Comparison of ENCODE assay signal across 16 cellular contexts in the genomic region with DNA sequence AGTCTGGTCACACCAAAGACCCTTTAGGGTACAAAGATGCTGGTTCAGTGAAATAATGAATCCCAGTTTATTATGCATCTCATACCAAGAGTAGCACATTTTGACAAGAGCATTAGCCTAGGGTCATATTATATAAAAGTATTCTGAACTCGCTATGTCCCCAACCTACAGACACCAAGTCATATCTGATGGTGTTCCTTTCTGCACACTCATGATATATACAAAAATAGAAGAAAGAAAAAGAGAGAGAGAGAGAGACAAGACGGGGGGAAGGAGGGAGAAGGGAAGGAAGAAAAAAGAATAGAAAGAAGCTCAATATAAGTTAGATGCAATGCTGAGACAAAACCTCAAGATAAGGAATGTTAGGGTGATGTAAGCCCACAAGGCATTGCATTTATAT.
"Had no signal": no experiment of that assay in that cellular context is flagged by ENCODE, and none has a peak within 500 bp of the region (broad histone marks: within the 10 kb centered on the region; RNA-seq: fewer than 3 reads in every experiment).

No MANE protein-coding gene starts in this region.

- H3K4me3 ChIP-seq: dorsolateral prefrontal cortex, lower lobe of right lung, upper lobe of right lung had no signal

- ATAC-seq: activated CD8-positive, alpha-beta memory T cell treated with anti-CD3 and anti-CD28 coated beads, Interleukin-2, amount 10 ng/mL, durations not matched to agents 7 days and 5 days; T-cell had no signal

- H3K27ac ChIP-seq: lower lobe of right lung, upper lobe of right lung had no signal

- H3K27ac Mint-ChIP-seq: activated CD4-positive, alpha-beta memory T cell treated with anti-CD3 and anti-CD28 coated beads for 36 hours; activated CD8-positive, alpha-beta memory T cell treated with anti-CD3 and anti-CD28 coated beads, Interleukin-2, amount 10 ng/mL, durations not matched to agents 7 days and 5 days; activated T-cell treated with anti-CD3 and anti-CD28 coated beads, Interleukin-2, amount 50 U/mL, for 24 hours; endodermal cell; T-cell had no signal

- H3K36me3 Mint-ChIP-seq: activated CD4-positive, alpha-beta memory T cell treated with anti-CD3 and anti-CD28 coated beads for 36 hours; activated CD8-positive, alpha-beta memory T cell treated with anti-CD3 and anti-CD28 coated beads, Interleukin-2, amount 10 ng/mL, durations not matched to agents 7 days and 5 days; T-cell had no signal

- H3K4me1 Mint-ChIP-seq: activated CD8-positive, alpha-beta memory T cell treated with anti-CD3 and anti-CD28 coated beads, Interleukin-2, amount 10 ng/mL, durations not matched to agents 7 days and 5 days; endodermal cell; T-cell had no signal

- H3K4me3 Mint-ChIP-seq: activated CD4-positive, alpha-beta memory T cell treated with anti-CD3 and anti-CD28 coated beads for 36 hours; activated CD8-positive, alpha-beta memory T cell treated with anti-CD3 and anti-CD28 coated beads, Interleukin-2, amount 10 ng/mL, durations not matched to agents 7 days and 5 days; activated T-cell treated with anti-CD3 and anti-CD28 coated beads, Interleukin-2, amount 50 U/mL, for 24 hours; endodermal cell; T-cell had no signal

- H3K27me3 ChIP-seq: dorsolateral prefrontal cortex, upper lobe of right lung had no signal

- H3K27me3 Mint-ChIP-seq: activated CD4-positive, alpha-beta memory T cell treated with anti-CD3 and anti-CD28 coated beads for 36 hours; activated CD8-positive, alpha-beta memory T cell treated with anti-CD3 and anti-CD28 coated beads, Interleukin-2, amount 10 ng/mL, durations not matched to agents 7 days and 5 days; activated T-cell treated with anti-CD3 and anti-CD28 coated beads, Interleukin-2, amount 50 U/mL, for 24 hours; T-cell had no signal

- H3K9ac ChIP-seq: SK-N-SH had no signal

- H3K4me1 ChIP-seq: upper lobe of right lung had no signal

- H3K9me3 ChIP-seq: lower lobe of right lung, SK-N-SH, upper lobe of right lung had no signal

- DNase-seq: activated CD4-positive, alpha-beta memory T cell treated with anti-CD3 and anti-CD28 coated beads for 36 hours; activated CD4-positive, CD25-positive, alpha-beta regulatory T cell treated with anti-CD3 and anti-CD28 coated beads, Interleukin-2, amount 50 U/mL, for 72 hours; activated CD8-positive, alpha-beta memory T cell treated with anti-CD3 and anti-CD28 coated beads, Interleukin-2, amount 10 ng/mL, durations not matched to agents 7 days and 5 days; activated naive CD4-positive, alpha-beta T cell treated with anti-CD3 and anti-CD28 coated beads, Interleukin-2, amount 50 U/mL, for 16 hours; activated T-cell treated with anti-CD3 and anti-CD28 coated beads, Interleukin-2, amount 50 U/mL, for 24 hours; dorsolateral prefrontal cortex; endodermal cell; kidney glomerular epithelial cell; lower lobe of right lung; SK-N-SH; stimulated activated CD4-positive, alpha-beta T cell treated with anti-CD3 and anti-CD28 coated beads, Interleukin-2, amount 100 ng/mL, for 48 hours; stimulated activated naive CD4-positive, alpha-beta T cell; substantia nigra; T-cell; T-helper 9 cell; upper lobe of right lung had no signal

- H3K4me2 ChIP-seq: SK-N-SH had no signal

- H3K9me3 Mint-ChIP-seq: activated CD4-positive, alpha-beta memory T cell treated with anti-CD3 and anti-CD28 coated beads for 36 hours; activated T-cell treated with anti-CD3 and anti-CD28 coated beads, Interleukin-2, amount 50 U/mL, for 24 hours; endodermal cell; T-cell had no signal
